In genomic region chr4:160717848-160718247, GRCh38 we compare ENCODE assay signal across 28 cellular contexts.
"Had no signal": no experiment of that assay in that cellular context is flagged by ENCODE, and none has a peak within 500 bp of the region (broad histone marks: within the 10 kb centered on the region; RNA-seq: fewer than 3 reads in every experiment).

No MANE protein-coding gene starts in this region.

- FAIRE-seq: urothelium cell line had no signal

- DNase-seq: naive thymus-derived CD4-positive, alpha-beta T cell; natural killer cell; occipital lobe; ovary; posterior cingulate gyrus; psoas muscle; right cardiac atrium; spleen; stimulated activated CD4-positive, alpha-beta T cell treated with anti-CD3 and anti-CD28 coated beads, Interleukin-12 subunit alpha, Interleukin-12 subunit beta, amount 100 ng/mL, for 4 hours; stimulated activated CD4-positive, alpha-beta T cell treated with anti-CD3 and anti-CD28 coated beads, Interleukin-1b, Interleukin-23, amount 100 ng/mL, for 48 hours; stimulated activated CD4-positive, alpha-beta T cell treated with anti-CD3 and anti-CD28 coated beads, Interleukin-4, amount 100 ng/mL, for 1 hour; stimulated activated CD4-positive, alpha-beta T cell treated with anti-CD3 and anti-CD28 coated beads, Interleukin-4, amount 100 ng/mL, for 4 hours; stimulated activated CD8-positive, alpha-beta memory T cell treated with anti-CD3 and anti-CD28 coated beads, Interleukin-4, amount 100 ng/mL, for 48 hours; stimulated activated naive B cell treated with anti-CD40 and anti-IgM and Interleukin-4, amounts not matched to agents 10 μg/mL and 1 μg/mL and 100 μg/mL, for 72 hours; stimulated activated naive CD4-positive, alpha-beta T cell treated with Interleukin-2 at 50 U/mL for 16 hours; stomach; thyroid gland; trophoblast cell; upper lobe of left lung had no signal

- ATAC-seq: naive thymus-derived CD4-positive, alpha-beta T cell; natural killer cell; psoas muscle; right cardiac atrium; sciatic nerve; stimulated activated naive B cell treated with anti-CD40 and anti-IgM and Interleukin-4, amounts not matched to agents 10 μg/mL and 1 μg/mL and 100 μg/mL, for 72 hours had no signal

- H3K9me3 ChIP-seq: ovary, psoas muscle, stomach, thoracic aorta, thyroid gland, tibial nerve, upper lobe of left lung, vagina had no signal

- H3K79me2 ChIP-seq: parathyroid adenoma had no signal

- H3K4me1 ChIP-seq: neural progenitor cell, parathyroid adenoma, psoas muscle, spleen, stomach, thyroid gland, tibial nerve, upper lobe of left lung, vagina had no signal

- H2AFZ ChIP-seq: neural progenitor cell, parathyroid adenoma had no signal

- H3K9ac ChIP-seq: neural progenitor cell, parathyroid adenoma had no signal

- H3K27ac ChIP-seq: neural progenitor cell, ovary, parathyroid adenoma, psoas muscle, skin epidermis, spleen, stomach, thoracic aorta, thyroid gland, tibial nerve, upper lobe of left lung, vagina had no signal

- H3K27me3 ChIP-seq: neural progenitor cell, ovary, spleen, stomach, thyroid gland, tibial nerve, upper lobe of left lung, vagina had no signal

- H3K4me3 ChIP-seq: neural progenitor cell, ovary, psoas muscle, skin epidermis, smooth muscle cell, spleen, stomach, thoracic aorta, thyroid gland, tibial nerve, upper lobe of left lung, vagina had no signal

- H3K36me3 ChIP-seq: neural progenitor cell, ovary, spleen, stomach, thoracic aorta, thyroid gland, tibial nerve, upper lobe of left lung, vagina had no signal

- H3K4me2 ChIP-seq: neural progenitor cell, smooth muscle cell had no signal
